ENCODE assay signal across 24 cellular contexts in genomic region chr1:1687846-1688245, GRCh38. TPM values are rescaled to one million over a fixed set of nuclear protein-coding genes. Genes with fewer than 3 reads are reported as not detected.
A peak's percentile ranks its signal among the peaks of the same experiment; 100 is the strongest.
DNase-seq lines count a peak whose midpoint lies in the region; ATAC-seq and TF ChIP-seq lines count a peak whose summit lies in the region.
"Had no signal": no experiment of that assay in that cellular context is flagged by ENCODE, and none has a peak within 500 bp of the region (broad histone marks: within the 10 kb centered on the region; RNA-seq: fewer than 3 reads in every experiment).

No MANE protein-coding gene starts in this region.

- no peaks in the 10 kb centered on the region for H3K9me3 ChIP-seq in CD4-positive, alpha-beta T cell (ENCODE audit: control insufficient read depth, low read length)
- H3K9me3 ChIP-seq: esophagus muscularis mucosa, right lobe of liver, upper lobe of left lung had no signal

- in situ Hi-C loops in GM13976 (cut with MboI; ENCODE audit: low sequenced_read_pairs, unreplicated experiment), result no loop called here
- in situ Hi-C loops in brain microvascular endothelial cell (cut with HindIII; ENCODE audit: low pct_ligation_motif_present, low sequenced_read_pairs), result no loop called here

- H3K27ac Mint-ChIP-seq in CD4-positive, alpha-beta T cell, result peak overlapping the region; percentile 36
- H3K27ac Mint-ChIP-seq in neural crest cell (ENCODE audit: unreplicated experiment), result no peak overlapping the region
- H3K27ac Mint-ChIP-seq: T-helper 2 cell treated with Interferon-gamma antibody and Interleukin-4, amounts not matched to agents 5 μg/mL and 100 μg/mL, for 36 hours had no signal

- H3K4me3 Mint-ChIP-seq in CD4-positive, alpha-beta T cell, result peak overlapping the region; percentile 51
- peak overlapping the region; percentile 67 for H3K4me3 Mint-ChIP-seq in neural crest cell
- H3K4me3 Mint-ChIP-seq: mesothelial cell of epicardium; T-helper 2 cell treated with Interferon-gamma antibody and Interleukin-4, amounts not matched to agents 5 μg/mL and 100 μg/mL, for 36 hours had no signal

- no peak for DNase-seq in CD4-positive, alpha-beta T cell
- DNase-seq in GM13976 (ENCODE audit: low spot score) (peak; percentile 16), brain microvascular endothelial cell (no peak), neural crest cell (ENCODE audit: low read depth, low spot score) (no peak), Ammon's horn (ENCODE audit: low spot score) (no peak)
- DNase-seq: activated CD4-positive, CD25-positive, alpha-beta regulatory T cell; activated effector memory CD4-positive, alpha-beta T cell treated with Interleukin-2 at 50 U/mL for 16 hours; AML-193; Calu3; cerebellar nuclear complex; effector CD4-positive, alpha-beta T cell; EL; H7; left cardiac atrium; NCI-H69; nucleus accumbens; stimulated activated naive CD4-positive, alpha-beta T cell treated with Interleukin-2 at 50 U/mL for 16 hours had no signal

- intact Hi-C loops in CD4-positive, alpha-beta T cell (cut with DNase I, micrococcal nuclease), result no loop called here

- H3K4me1 Mint-ChIP-seq in CD4-positive, alpha-beta T cell (ENCODE audit: low read depth), result peaks cover 12% of the 10 kb centered on the region
- H3K4me1 Mint-ChIP-seq in neural crest cell, result peaks cover 5% of the 10 kb centered on the region

- H3K27ac ChIP-seq in CD4-positive, alpha-beta T cell (ENCODE audit: low read depth, low read length), result no peak overlapping the region
- peak overlapping the region; percentile 73 for H3K27ac ChIP-seq in brain microvascular endothelial cell
- H3K27ac ChIP-seq: right lobe of liver had no signal

- no peak for ATAC-seq in CD4-positive, alpha-beta T cell (ENCODE audit: poor library complexity)
- ATAC-seq in HG03025 (IDR thresholded peaks at IDR 0.05; ENCODE audit: low FRiP score, unreplicated experiment), result no peak
- no peak for ATAC-seq in GM18873 (IDR thresholded peaks at IDR 0.05; ENCODE audit: low FRiP score, unreplicated experiment)
- ATAC-seq: left cardiac atrium, right lobe of liver had no signal

- no peaks in the 10 kb centered on the region for H3K27me3 Mint-ChIP-seq in CD4-positive, alpha-beta T cell
- no peaks in the 10 kb centered on the region for H3K27me3 Mint-ChIP-seq in neural crest cell (ENCODE audit: low read depth)

- H3K27me3 ChIP-seq in CD4-positive, alpha-beta T cell (ENCODE audit: control insufficient read depth, insufficient read depth, low read length), result no peaks in the 10 kb centered on the region
- H3K27me3 ChIP-seq in brain microvascular endothelial cell (replicated peaks), result no peaks in the 10 kb centered on the region
- H3K27me3 ChIP-seq: esophagus muscularis mucosa, right lobe of liver, upper lobe of left lung had no signal

- peaks cover 27% of the 10 kb centered on the region for H3K36me3 Mint-ChIP-seq in CD4-positive, alpha-beta T cell (ENCODE audit: low read depth)
- H3K36me3 Mint-ChIP-seq in neural crest cell (ENCODE audit: low read depth), result no peaks in the 10 kb centered on the region

- CTCF ChIA-PET in CD4-positive, alpha-beta T cell (lab: Charles Lee), result no interaction called here

- POLR2A ChIA-PET in CD4-positive, alpha-beta T cell (lab: Charles Lee), result no interaction called here

- no peak for TF ChIP-seq CTCF in CD4-positive, alpha-beta T cell (IDR thresholded peaks at IDR 0.05)
- TF ChIP-seq CTCF in GM13976 (IDR thresholded peaks at IDR 0.05; ENCODE audit: borderline replicate concordance, control extremely low read depth, extremely low read depth, insufficient read depth, missing control alignments) (no peak), brain microvascular endothelial cell (IDR thresholded peaks at IDR 0.05; ENCODE audit: low read depth, low read length, missing control alignments) (no peak), neural crest cell (conservative IDR thresholded peaks at IDR 0.05) (no peak)

- no peaks in the 10 kb centered on the region for H3K9me3 Mint-ChIP-seq in CD4-positive, alpha-beta T cell
- H3K9me3 Mint-ChIP-seq in neural crest cell, result no peaks in the 10 kb centered on the region
- H3K9me3 Mint-ChIP-seq: mesothelial cell of epicardium; T-helper 2 cell treated with Interferon-gamma antibody and Interleukin-4, amounts not matched to agents 5 μg/mL and 100 μg/mL, for 36 hours had no signal

- H3K4me3 ChIP-seq in brain microvascular endothelial cell (ENCODE audit: low read depth, low read length), result no peak overlapping the region
- H3K4me3 ChIP-seq: esophagus muscularis mucosa, right lobe of liver, upper lobe of left lung had no signal

- H3K36me3 ChIP-seq in brain microvascular endothelial cell (replicated peaks), result peaks cover 7% of the 10 kb centered on the region
- H3K36me3 ChIP-seq: right lobe of liver, upper lobe of left lung had no signal

RNA-seq across cellular contexts. Expression of gene SLC35E2B, which starts 4.7 kb away (rescaled TPM):
- total RNA-seq in CD4-positive, alpha-beta T cell, result 10 to 100 TPM; 43.9 to 45.3 TPM
- total RNA-seq in neural crest cell, result 96.3 and 99.0 TPM in 2 replicates

RNA-seq across cellular contexts. Expression of gene CDK11B, which starts 29.0 kb away (rescaled TPM):
- 10 to 100 TPM; 49.8 to 52.0 TPM for total RNA-seq in CD4-positive, alpha-beta T cell
- 32.1 and 34.1 TPM in 2 replicates for total RNA-seq in neural crest cell

RNA-seq across cellular contexts. Expression of gene CDK11A, which starts 36.3 kb away (rescaled TPM):
- total RNA-seq in CD4-positive, alpha-beta T cell, result 100 to 1,000 TPM; 206 to 217 TPM
- total RNA-seq in neural crest cell, result 47.8 and 48.9 TPM in 2 replicates

RNA-seq across cellular contexts. Expression of gene MMP23B, which starts 55.9 kb away (rescaled TPM):
- total RNA-seq in CD4-positive, alpha-beta T cell, result 1 to 10 TPM; 3.0 to 3.7 TPM
- 1.7 and 2.3 TPM in 2 replicates for total RNA-seq in neural crest cell
